Comparison of ENCODE assay signal across 1 cellular context in genomic region chr9:77879344-77880089, GRCh38.
TF ChIP-seq lines count a peak whose summit lies in the region.

No MANE protein-coding gene starts in this region.

TF ChIP-seq in A549, 52 proteins besides CTCF, POLR2A, EP300 and RAD21 (continued from another document):
- TF ChIP-seq ATOH8 (CRISPR knock-in tag; IDR thresholded peaks at IDR 0.05; ENCODE audit: low read depth) (no peak), ZC3H11A (IDR thresholded peaks at IDR 0.05) (no peak), HOXB5 (CRISPR knock-in tag; IDR thresholded peaks at IDR 0.05) (no peak), CHD2 (IDR thresholded peaks at IDR 0.05; ENCODE audit: low read length, partially characterized antibody) (no peak), PBX3 (IDR thresholded peaks at IDR 0.05) (no peak), SREBF2 (IDR thresholded peaks at IDR 0.05) (no peak), POLR2AphosphoS2 (conservative IDR thresholded peaks at IDR 0.05; ENCODE audit: low read length) (no peak), HMGXB4 (CRISPR knock-in tag; IDR thresholded peaks at IDR 0.05; ENCODE audit: borderline replicate concordance) (no peak), FOXS1 (CRISPR knock-in tag; IDR thresholded peaks at IDR 0.05) (no peak), CBX2 (IDR thresholded peaks at IDR 0.05; ENCODE audit: borderline replicate concordance, low read depth) (no peak)
TF ChIP-seq in A549: peak in this region for 0.
